Comparison of ENCODE assay signal across 17 cellular contexts in the genomic region with DNA sequence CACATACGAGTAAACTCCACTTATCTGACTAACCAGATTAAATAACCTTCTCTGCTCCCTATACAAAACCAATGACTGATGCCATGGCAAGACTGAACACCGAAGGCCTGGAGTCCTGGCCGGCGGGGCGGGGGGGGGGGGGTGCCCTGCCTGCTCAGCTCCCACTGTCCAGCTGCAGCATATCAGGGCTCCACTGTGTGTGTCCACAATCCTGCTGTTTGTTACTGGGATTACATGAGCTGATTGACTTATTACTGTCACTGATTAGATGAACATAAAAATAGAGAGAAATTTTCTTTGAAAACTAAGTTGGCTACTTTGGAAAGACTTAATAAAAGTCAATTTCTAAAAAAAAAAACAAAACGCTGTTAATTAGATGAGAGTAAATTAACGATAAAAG. TPM values are rescaled to one million over a fixed set of nuclear protein-coding genes. Genes with fewer than 3 reads are reported as not detected.
"Had no signal": no experiment of that assay in that cellular context is flagged by ENCODE, and none has a peak within 500 bp of the region (broad histone marks: within the 10 kb centered on the region; RNA-seq: fewer than 3 reads in every experiment).

No MANE protein-coding gene starts in this region.

- H3K27ac ChIP-seq: heart right ventricle, neural progenitor cell, pancreas, transverse colon had no signal

- H3K36me3 Mint-ChIP-seq: neural progenitor cell had no signal

- H3K36me3 ChIP-seq: neural progenitor cell had no signal

- H3K9me3 ChIP-seq: body of pancreas, heart right ventricle, pancreas, transverse colon had no signal

- H3K27me3 Mint-ChIP-seq: activated naive CD4-positive, alpha-beta T cell treated with anti-CD3 and anti-CD28 coated beads, Interleukin-2, amount 10 ng/mL, durations not matched to agents 7 days and 5 days; central memory CD8-positive, alpha-beta T cell; effector memory CD8-positive, alpha-beta T cell; naive B cell; stimulated activated memory B cell treated with anti-CD40 and anti-IgM and Interleukin-4, amounts not matched to agents 10 μg/mL and 1 μg/mL and 100 μg/mL, for 72 hours had no signal

- H3K4me1 ChIP-seq: neural progenitor cell had no signal

- H3K27me3 ChIP-seq: body of pancreas, heart right ventricle, neural progenitor cell, pancreas, transverse colon had no signal

- ATAC-seq: body of pancreas; effector memory CD8-positive, alpha-beta T cell; heart right ventricle; left colon; stimulated activated memory B cell treated with anti-CD40 and anti-IgM and Interleukin-4, amounts not matched to agents 10 μg/mL and 1 μg/mL and 100 μg/mL, for 72 hours had no signal

- H3K4me1 Mint-ChIP-seq: neural progenitor cell had no signal

- H3K27ac Mint-ChIP-seq: activated naive CD4-positive, alpha-beta T cell treated with anti-CD3 and anti-CD28 coated beads, Interleukin-2, amount 10 ng/mL, durations not matched to agents 7 days and 5 days; neural progenitor cell; stimulated activated memory B cell treated with anti-CD40 and anti-IgM and Interleukin-4, amounts not matched to agents 10 μg/mL and 1 μg/mL and 100 μg/mL, for 72 hours had no signal

- DNase-seq: activated CD4-positive, CD25-positive, alpha-beta regulatory T cell treated with anti-CD3 and anti-CD28 coated beads, Interleukin-2, amount 50 U/mL, for 72 hours; activated naive CD4-positive, alpha-beta T cell treated with anti-CD3 and anti-CD28 coated beads, Interleukin-2, amount 10 ng/mL, durations not matched to agents 7 days and 5 days; amniotic stem cell; body of pancreas; effector memory CD8-positive, alpha-beta T cell; foreskin melanocyte; heart right ventricle; left colon; naive B cell; pancreas; stimulated activated CD4-positive, alpha-beta T cell treated with anti-CD3 and anti-CD28 coated beads, Interleukin-2, amount 100 ng/mL, for 48 hours; transverse colon had no signal

- H3K4me3 Mint-ChIP-seq: activated naive CD4-positive, alpha-beta T cell treated with anti-CD3 and anti-CD28 coated beads, Interleukin-2, amount 10 ng/mL, durations not matched to agents 7 days and 5 days; central memory CD8-positive, alpha-beta T cell; effector memory CD8-positive, alpha-beta T cell; naive B cell; neural progenitor cell; stimulated activated memory B cell treated with anti-CD40 and anti-IgM and Interleukin-4, amounts not matched to agents 10 μg/mL and 1 μg/mL and 100 μg/mL, for 72 hours had no signal

- H3K4me3 ChIP-seq: body of pancreas, heart right ventricle, neural progenitor cell, pancreas, transverse colon had no signal

- H3K9me3 Mint-ChIP-seq: activated naive CD4-positive, alpha-beta T cell treated with anti-CD3 and anti-CD28 coated beads, Interleukin-2, amount 10 ng/mL, durations not matched to agents 7 days and 5 days; central memory CD8-positive, alpha-beta T cell; effector memory CD8-positive, alpha-beta T cell; naive B cell; neural progenitor cell; stimulated activated memory B cell treated with anti-CD40 and anti-IgM and Interleukin-4, amounts not matched to agents 10 μg/mL and 1 μg/mL and 100 μg/mL, for 72 hours had no signal

RNA-seq across cellular contexts. Expression of gene LEFTY1, which starts 31.7 kb away (rescaled TPM):
- total RNA-seq: activated CD8-positive, alpha-beta memory T cell treated with anti-CD3 and anti-CD28 coated beads for 36 hours; lung microvascular endothelial cell had no signal
